In genomic region chr13:110600261-110600819, GRCh38 we compare ENCODE assay signal across 14 cellular contexts.
"Had no signal": no experiment of that assay in that cellular context is flagged by ENCODE, and none has a peak within 500 bp of the region (broad histone marks: within the 10 kb centered on the region; RNA-seq: fewer than 3 reads in every experiment).

No MANE protein-coding gene starts in this region.

- H3K4me1 ChIP-seq: parathyroid adenoma, uterus had no signal

- ATAC-seq: esophagus mucosa had no signal

- H3K27ac Mint-ChIP-seq: activated T-cell treated with anti-CD3 and anti-CD28 coated beads, Interleukin-2, amount 50 U/mL, for 24 hours had no signal

- H3K9ac ChIP-seq: parathyroid adenoma had no signal

- H3K27ac ChIP-seq: adrenal gland, neutrophil, parathyroid adenoma, uterus had no signal

- H3K36me3 ChIP-seq: adrenal gland, neutrophil, uterus had no signal

- H3K27me3 ChIP-seq: adrenal gland, uterus had no signal

- H2AFZ ChIP-seq: parathyroid adenoma had no signal

- DNase-seq: activated CD4-positive, alpha-beta T cell treated with anti-CD3 and anti-CD28 coated beads for 1 hour; activated CD4-positive, alpha-beta T cell treated with anti-CD3 and anti-CD28 coated beads, Interleukin-2, amount 50 U/mL, for 4 hours; activated effector memory CD4-positive, alpha-beta T cell treated with Interleukin-2 at 50 U/mL for 16 hours; activated naive CD4-positive, alpha-beta T cell treated with anti-CD3 and anti-CD28 coated beads, Interleukin-2, amount 50 U/mL, for 16 hours; activated T-cell treated with anti-CD3 and anti-CD28 coated beads, Interleukin-2, amount 50 U/mL, for 24 hours; adrenal gland; kidney glomerular epithelial cell; midbrain; stimulated activated CD4-positive, alpha-beta T cell treated with anti-CD3 and anti-CD28 coated beads, Interleukin-1b, Interleukin-23, amount 100 ng/mL, for 48 hours; uterus had no signal

- H3K9me3 Mint-ChIP-seq: activated T-cell treated with anti-CD3 and anti-CD28 coated beads, Interleukin-2, amount 50 U/mL, for 24 hours had no signal

- FAIRE-seq: endometrium had no signal

- H3K9me3 ChIP-seq: adrenal gland, neutrophil, uterus had no signal

- H3K4me3 ChIP-seq: adrenal gland, uterus had no signal

- H3K79me2 ChIP-seq: parathyroid adenoma had no signal

- H3K4me3 Mint-ChIP-seq: activated T-cell treated with anti-CD3 and anti-CD28 coated beads, Interleukin-2, amount 50 U/mL, for 24 hours had no signal
